9 cellular contexts compared by ENCODE assay signal in genomic region chr6:106359989-106360409, GRCh38. TPM values are rescaled to one million over a fixed set of nuclear protein-coding genes. Genes with fewer than 3 reads are reported as not detected.
A peak's percentile ranks its signal among the peaks of the same experiment; 100 is the strongest.
DNase-seq lines count a peak whose midpoint lies in the region; ATAC-seq and TF ChIP-seq lines count a peak whose summit lies in the region.
"Had no signal": no experiment of that assay in that cellular context is flagged by ENCODE, and none has a peak within 500 bp of the region (broad histone marks: within the 10 kb centered on the region; RNA-seq: fewer than 3 reads in every experiment).

No MANE protein-coding gene starts in this region.

- POLR2A ChIA-PET in Panc1 (lab: Charles Lee) = no interaction called here

- TF ChIP-seq CTCF in Panc1 (IDR thresholded peaks at IDR 0.05) (no peak), esophagus muscularis mucosa (IDR thresholded peaks at IDR 0.05) (no peak), progenitor cell of endocrine pancreas (IDR thresholded peaks at IDR 0.05; ENCODE audit: unreplicated experiment) (no peak)

- H3K27ac ChIP-seq in Panc1 (ENCODE audit: low read length) = no peak overlapping the region
- no peak overlapping the region for H3K27ac ChIP-seq in esophagus muscularis mucosa (replicated peaks in 1 of 4)

- no TSS peak for BruUV-seq in Panc1 (replicated peaks; lab: Mats Ljungman, UMichigan)

- peaks cover 22% of the 10 kb centered on the region for H3K27me3 ChIP-seq in Panc1 (ENCODE audit: control insufficient read depth, insufficient read depth, low read length)
- H3K27me3 ChIP-seq in esophagus muscularis mucosa = peaks cover 11 to 68% (median 22%) of the 10 kb centered on the region in 4 donors

- H3K27me3 Mint-ChIP-seq in progenitor cell of endocrine pancreas = peaks cover 32% of the 10 kb centered on the region

- peaks cover 10% of the 10 kb centered on the region for H3K4me1 ChIP-seq in Panc1 (ENCODE audit: control insufficient read depth, insufficient read depth, low read length)
- peaks cover 12 to 14% (median 14%) of the 10 kb centered on the region in 4 donors for H3K4me1 ChIP-seq in esophagus muscularis mucosa

- H3K9me3 Mint-ChIP-seq in progenitor cell of endocrine pancreas (ENCODE audit: low read depth) = no peaks in the 10 kb centered on the region

- no peak for TF ChIP-seq EP300 in esophagus muscularis mucosa (IDR thresholded peaks at IDR 0.05)

- H3K4me3 ChIP-seq in Panc1 (ENCODE audit: low read depth in 2 of 2, low read length in 2 of 2) = peak overlapping the region; percentile 44 to 54
- H3K4me3 ChIP-seq in esophagus muscularis mucosa = peak overlapping the region; percentile 45 to 61 (median 52)

- H3K27ac Mint-ChIP-seq in progenitor cell of endocrine pancreas = peak overlapping the region; percentile 83

- no peaks in the 10 kb centered on the region for H3K9me3 ChIP-seq in Panc1 (ENCODE audit: control insufficient read depth, insufficient read depth, low read depth, low read length)
- H3K9me3 ChIP-seq in esophagus muscularis mucosa = no peaks in the 10 kb centered on the region

- no peak for TF ChIP-seq POLR2A in esophagus muscularis mucosa (IDR thresholded peaks at IDR 0.05; ENCODE audit: low read depth)

- intact Hi-C loops in Panc1 (cut with micrococcal nuclease; ENCODE audit: unreplicated experiment) = no loop called here
- intact Hi-C loops in esophagus muscularis mucosa (cut with DNase I) = no loop called here

- H3K36me3 Mint-ChIP-seq in progenitor cell of endocrine pancreas (ENCODE audit: insufficient read depth) = no peaks in the 10 kb centered on the region

- DNase-seq in Panc1 (ENCODE audit: low read depth, low spot score) (no peak), esophagus muscularis mucosa (ENCODE audit: extremely low spot score) (no peak), progenitor cell of endocrine pancreas (ENCODE audit: low spot score, unreplicated experiment) (no peak), NOMO-1 (lab: John Stamatoyannopoulos, UW; ENCODE audit: unreplicated experiment in 2 of 2) (no peak), globus pallidus (ENCODE audit: low spot score) (no peak)
- no peak for DNase-seq in stimulated activated CD4-positive, alpha-beta T cell treated with anti-CD3 and anti-CD28 coated beads, Interleukin-15, amount 100 ng/mL, for 24 hours
- DNase-seq: amniotic stem cell had no signal

- peak; percentile 20 for ATAC-seq in GM21723 (IDR thresholded peaks at IDR 0.05; ENCODE audit: unreplicated experiment)
- ATAC-seq in Panc1 = no peak
- no peak for ATAC-seq in HG02763 (IDR thresholded peaks at IDR 0.05; ENCODE audit: unreplicated experiment)

- CTCF ChIA-PET in Panc1 (lab: Charles Lee) = no interaction called here

- H3K4me3 Mint-ChIP-seq in progenitor cell of endocrine pancreas (ENCODE audit: low read depth) = peak overlapping the region; percentile 72

- peaks cover 1% of the 10 kb centered on the region for H3K4me1 Mint-ChIP-seq in progenitor cell of endocrine pancreas (ENCODE audit: low read depth)

- H3K36me3 ChIP-seq in Panc1 (ENCODE audit: control insufficient read depth, insufficient read depth, low read length) (no peaks in the 10 kb centered on the region), esophagus muscularis mucosa (no peaks in the 10 kb centered on the region)

- in situ Hi-C loops in Panc1 (cut with HindIII; ENCODE audit: low pct_unique_long_range_greater_than_20kb, low sequenced_read_pairs) = no loop called here

- WGBS in esophagus muscularis mucosa = 33% methylated on average over 12 of the region's 12 CpGs

RNA-seq across cellular contexts. Expression of gene CRYBG1, which starts 0.5 kb away (rescaled TPM):
- total RNA-seq in Panc1 (2021; ENCODE audit: unreplicated experiment) (32.3 TPM), esophagus muscularis mucosa (1 to 10 TPM; 2.1 to 4.5 (median 3.6) TPM), progenitor cell of endocrine pancreas (3.0 and 3.4 TPM in 2 replicates)
- polyA plus RNA-seq in Panc1 (2012; ENCODE audit: insufficient read length) = 8.2 TPM

RNA-seq across cellular contexts. Expression of gene ATG5, which starts 34.4 kb away (rescaled TPM):
- 51.4 TPM for total RNA-seq in Panc1 (2021; ENCODE audit: unreplicated experiment)
- 26.9 TPM for polyA plus RNA-seq in Panc1 (2012; ENCODE audit: insufficient read length)
- total RNA-seq in esophagus muscularis mucosa = 10 to 100 TPM; 25.3 to 47.8 (median 35.2) TPM
- total RNA-seq in progenitor cell of endocrine pancreas = 39.6 and 40.8 TPM in 2 replicates
